Comparison of ENCODE assay signal across 10 cellular contexts in genomic region chr5:173963867-173964429, GRCh38. TPM values are rescaled to one million over a fixed set of nuclear protein-coding genes. Genes with fewer than 3 reads are reported as not detected.
DNase-seq lines count a peak whose midpoint lies in the region; ATAC-seq and TF ChIP-seq lines count a peak whose summit lies in the region.
"Had no signal": no experiment of that assay in that cellular context is flagged by ENCODE, and none has a peak within 500 bp of the region (broad histone marks: within the 10 kb centered on the region; RNA-seq: fewer than 3 reads in every experiment).

No MANE protein-coding gene starts in this region.

- H3K4me3 ChIP-seq in SJCRH30 (peak overlapping the region; percentile 63), left ventricle myocardium inferior (no peak overlapping the region), thoracic aorta (peak overlapping the region; percentile 35)

- ATAC-seq in thoracic aorta (ENCODE audit: insufficient number of reproducible peaks, low FRiP score, low read depth) (no peak), GM21367 (IDR thresholded peaks at IDR 0.05; ENCODE audit: unreplicated experiment) (no peak), GM18873 (IDR thresholded peaks at IDR 0.05; ENCODE audit: low FRiP score, unreplicated experiment) (no peak)

- intact Hi-C loops in left ventricle myocardium inferior (cut with micrococcal nuclease), result no loop called here

- H3K36me3 ChIP-seq in SJCRH30 (no peaks in the 10 kb centered on the region), left ventricle myocardium inferior (peaks cover 11% of the 10 kb centered on the region), thoracic aorta (no peaks in the 10 kb centered on the region)

- DNase-seq in activated T-cell treated with anti-CD3 and anti-CD28 coated beads, Interleukin-2, amount 50 U/mL, for 1 hour, result peak; percentile 28
- no peak for DNase-seq in activated T-cell treated with anti-CD3 and anti-CD28 coated beads for 4 hours
- peak; percentile 73 to 79 for DNase-seq in SJCRH30
- no peak for DNase-seq in left ventricle myocardium inferior
- DNase-seq in thoracic aorta (ENCODE audit: low spot score), result no peak
- DNase-seq in AG08396 (ENCODE audit: low spot score), result no peak
- DNase-seq: activated CD8-positive, alpha-beta memory T cell treated with anti-CD3 and anti-CD28 coated beads, Interleukin-2, amount 50 U/mL, for 48 hours had no signal

- no peaks in the 10 kb centered on the region for H3K9me3 ChIP-seq in SJCRH30 (replicated peaks)
- no peaks in the 10 kb centered on the region for H3K9me3 ChIP-seq in left ventricle myocardium inferior (replicated peaks)
- no peaks in the 10 kb centered on the region for H3K9me3 ChIP-seq in thoracic aorta

- TF ChIP-seq CTCF in left ventricle myocardium inferior (IDR thresholded peaks at IDR 0.05; ENCODE audit: borderline replicate concordance), result no peak
- no peak for TF ChIP-seq CTCF in thoracic aorta (IDR thresholded peaks at IDR 0.05)

- H3K4me1 ChIP-seq in SJCRH30 (peaks cover 13% of the 10 kb centered on the region), left ventricle myocardium inferior (peaks cover 28% of the 10 kb centered on the region), thoracic aorta (ENCODE audit: control insufficient read depth in 1 of 2, low read depth in 2 of 2) (no peaks in the 10 kb centered on the region)

- H3K27me3 ChIP-seq in SJCRH30 (no peaks in the 10 kb centered on the region), left ventricle myocardium inferior (ENCODE audit: low read depth) (no peaks in the 10 kb centered on the region), thoracic aorta (replicated peaks; ENCODE audit: insufficient read depth) (no peaks in the 10 kb centered on the region)

- H3K27ac ChIP-seq in SJCRH30 (peak overlapping the region; percentile 73), left ventricle myocardium inferior (replicated peaks) (peak overlapping the region; percentile 46), thoracic aorta (no peak overlapping the region)
- H3K27ac ChIP-seq: HL-60 had no signal

RNA-seq across cellular contexts. Expression of gene C5orf47, which starts 25.0 kb away (rescaled TPM):
- not detected in 2 replicates for total RNA-seq in SJCRH30 (2014; rRNA removed; shearing (Covaris generic))
- total RNA-seq in left ventricle myocardium inferior (0.08 TPM), thoracic aorta (under 1 TPM in 1 of 2 donors, not detected in 1; 0.54 TPM)

Comparison
In these comparisons a context has a peak if more than half of its experiments do, and no peak if none do; other contexts are left out.
1. DNase-seq: peak in activated T-cell treated with anti-CD3 and anti-CD28 coated beads, Interleukin-2, amount 50 U/mL, for 1 hour (single experiment) and SJCRH30 (2 of 2); none in activated T-cell treated with anti-CD3 and anti-CD28 coated beads for 4 hours (single experiment), left ventricle myocardium inferior (single experiment), thoracic aorta (single experiment) and AG08396 (single experiment).
2. H3K27ac ChIP-seq: peak in SJCRH30 (single experiment) and left ventricle myocardium inferior (single experiment); none in thoracic aorta (0 of 2).